ENCODE assay signal across 25 cellular contexts in the genomic region with DNA sequence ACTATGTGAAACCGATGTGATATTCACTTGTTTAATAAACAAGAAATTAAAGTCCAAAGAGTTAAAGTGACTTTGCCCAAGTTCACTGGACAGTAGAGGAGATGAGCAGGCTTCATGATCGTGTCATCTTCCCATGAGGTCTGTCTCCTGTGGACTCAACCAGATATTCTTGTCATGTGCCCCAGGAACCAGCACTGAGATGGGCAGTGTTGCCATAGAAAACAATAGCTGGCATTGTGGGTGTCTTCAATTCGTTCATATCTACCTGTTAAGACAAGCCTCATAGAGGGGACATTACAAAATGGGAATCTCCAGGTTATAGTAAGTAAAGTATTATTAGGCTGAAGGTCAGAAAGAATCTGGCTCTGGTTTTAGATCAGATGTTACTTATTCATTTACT.
DNase-seq lines count a peak whose midpoint lies in the region; ATAC-seq, FAIRE-seq and TF ChIP-seq lines count a peak whose summit lies in the region.
"Had no signal": no experiment of that assay in that cellular context is flagged by ENCODE, and none has a peak within 500 bp of the region (broad histone marks: within the 10 kb centered on the region; RNA-seq: fewer than 3 reads in every experiment).

No MANE protein-coding gene starts in this region.

- no peak for FAIRE-seq in HTR-8/SVneo (lab: Jason Lieb, UNC)
- FAIRE-seq: G401.6 had no signal

- no TSS peak for BruUV-seq in Calu3 (replicated peaks; lab: Mats Ljungman, UMichigan)

- H3K36me3 Mint-ChIP-seq in activated CD8-positive, alpha-beta T cell treated with anti-CD3 and anti-CD28 coated beads for 36 hours (ENCODE audit: low read depth): peaks cover 7% of the 10 kb centered on the region
- peaks cover 12% of the 10 kb centered on the region for H3K36me3 Mint-ChIP-seq in activated CD8-positive, alpha-beta T cell treated with anti-CD3 and anti-CD28 coated beads, Interleukin-2, amount 10 ng/mL, durations not matched to agents 7 days and 5 days (ENCODE audit: low read depth)
- H3K36me3 Mint-ChIP-seq in Calu3 (ENCODE audit: insufficient read depth, unreplicated experiment): no peaks in the 10 kb centered on the region

- H3K4me1 ChIP-seq in DOHH2 (ENCODE audit: control insufficient read depth, low read length) (peaks cover 98% of the 10 kb centered on the region), upper lobe of right lung (no peaks in the 10 kb centered on the region)
- H3K4me1 ChIP-seq: HAP-1, SJSA1 had no signal

- no peaks in the 10 kb centered on the region for H3K27me3 Mint-ChIP-seq in activated CD8-positive, alpha-beta T cell treated with anti-CD3 and anti-CD28 coated beads for 36 hours
- no peaks in the 10 kb centered on the region for H3K27me3 Mint-ChIP-seq in activated CD8-positive, alpha-beta T cell treated with anti-CD3 and anti-CD28 coated beads, Interleukin-2, amount 10 ng/mL, durations not matched to agents 7 days and 5 days (ENCODE audit: low read depth)
- H3K27me3 Mint-ChIP-seq in Calu3 (ENCODE audit: unreplicated experiment): no peaks in the 10 kb centered on the region
- H3K27me3 Mint-ChIP-seq: CD4-positive, alpha-beta T cell had no signal

- DNase-seq in activated CD8-positive, alpha-beta T cell treated with anti-CD3 and anti-CD28 coated beads for 36 hours: no peak
- DNase-seq in activated CD8-positive, alpha-beta T cell treated with anti-CD3 and anti-CD28 coated beads, Interleukin-2, amount 10 ng/mL, durations not matched to agents 7 days and 5 days: no peak
- peak; percentile 1 for DNase-seq in islet precursor cell
- DNase-seq in HTR-8/SVneo (ENCODE audit: insufficient read length, low spot score): no peak
- no peak for DNase-seq in Calu3
- no peak for DNase-seq in upper lobe of right lung
- DNase-seq: CD4-positive, alpha-beta T cell; DMS53; GOT3; HFFc6; KBM-7; MM.1S; NCI-H2029; NCI-H446 treated with DMSO at 0.1 percent for 48 hours; NCI-H526; NCI-H82; NK-92 treated with Interleukin-12 subunit alpha and Interleukin-12 subunit beta, amount 100 ng/mL, for 24 hours; Right ventricle myocardium superior; RPMI8226 had no signal

- H3K4me3 ChIP-seq in DOHH2 (ENCODE audit: low read length) (peak overlapping the region; percentile 35), SU-DHL-6 (ENCODE audit: insufficient read depth, low read length, poor library complexity, severe bottlenecking) (no peak overlapping the region), upper lobe of right lung (no peak overlapping the region)
- H3K4me3 ChIP-seq: BLaER1 treated with 17β-estradiol and CSF1 and Interleukin-3, amounts not matched to agents 10 nM and 100 nM; HAP-1; SJSA1 had no signal

- H3K9ac ChIP-seq in SU-DHL-6 (ENCODE audit: low read length): peak overlapping the region; percentile 53
- H3K9ac ChIP-seq: BLaER1 treated with 17β-estradiol and CSF1 and Interleukin-3, amounts not matched to agents 10 nM and 100 nM had no signal

- H3K27ac Mint-ChIP-seq in activated CD8-positive, alpha-beta T cell treated with anti-CD3 and anti-CD28 coated beads for 36 hours: peak overlapping the region; percentile 37
- no peak overlapping the region for H3K27ac Mint-ChIP-seq in activated CD8-positive, alpha-beta T cell treated with anti-CD3 and anti-CD28 coated beads, Interleukin-2, amount 10 ng/mL, durations not matched to agents 7 days and 5 days
- no peak overlapping the region for H3K27ac Mint-ChIP-seq in Calu3 (ENCODE audit: unreplicated experiment)
- H3K27ac Mint-ChIP-seq: CD4-positive, alpha-beta T cell; HFFc6 had no signal

- H3F3A ChIP-seq in DOHH2 (ENCODE audit: control insufficient read depth, insufficient read depth) (peaks cover 30% of the 10 kb centered on the region), SU-DHL-6 (ENCODE audit: insufficient read depth) (peaks cover 80% of the 10 kb centered on the region)

- H3K27ac ChIP-seq in DOHH2 (ENCODE audit: low read depth, low read length) (peak overlapping the region; percentile 99), SU-DHL-6 (ENCODE audit: low read depth, low read length) (peak overlapping the region; percentile 99), upper lobe of right lung (no peak overlapping the region)
- H3K27ac ChIP-seq: BLaER1 treated with 17β-estradiol and CSF1 and Interleukin-3, amounts not matched to agents 10 nM and 100 nM; SJSA1 had no signal

- no peak for ATAC-seq in activated CD8-positive, alpha-beta T cell treated with anti-CD3 and anti-CD28 coated beads for 36 hours
- ATAC-seq in activated CD8-positive, alpha-beta T cell treated with anti-CD3 and anti-CD28 coated beads, Interleukin-2, amount 10 ng/mL, durations not matched to agents 7 days and 5 days: no peak
- no peak for ATAC-seq in upper lobe of right lung

- peak overlapping the region; percentile 55 for H3K4me2 ChIP-seq in DOHH2 (ENCODE audit: low read length)
- H3K4me2 ChIP-seq in SU-DHL-6 (ENCODE audit: low read depth, low read length, poor library complexity, severe bottlenecking): peak overlapping the region; percentile 54

- H3K9me3 ChIP-seq in DOHH2 (ENCODE audit: control insufficient read depth, insufficient read depth, low read length) (peaks cover 5% of the 10 kb centered on the region; the same call in 1 of the 2 replicates), SU-DHL-6 (ENCODE audit: insufficient read depth, low read length) (peaks cover under 1% of the 10 kb centered on the region; the same call in 1 of the 2 replicates), upper lobe of right lung (no peaks in the 10 kb centered on the region)
- H3K9me3 ChIP-seq: HAP-1, SJSA1 had no signal

- H3K9me3 Mint-ChIP-seq in activated CD8-positive, alpha-beta T cell treated with anti-CD3 and anti-CD28 coated beads for 36 hours: no peaks in the 10 kb centered on the region
- H3K9me3 Mint-ChIP-seq in activated CD8-positive, alpha-beta T cell treated with anti-CD3 and anti-CD28 coated beads, Interleukin-2, amount 10 ng/mL, durations not matched to agents 7 days and 5 days (ENCODE audit: insufficient read depth): peaks cover 9% of the 10 kb centered on the region
- H3K9me3 Mint-ChIP-seq in Calu3 (ENCODE audit: low read depth, unreplicated experiment): peaks cover 3% of the 10 kb centered on the region
- H3K9me3 Mint-ChIP-seq: CD4-positive, alpha-beta T cell; HFFc6 had no signal

- POLR2A ChIA-PET in activated CD8-positive, alpha-beta T cell treated with anti-CD3 and anti-CD28 coated beads for 36 hours (lab: Charles Lee): interaction anchor here (1.2 to 1.3 kb wide), 2 partner anchors 185 to 187 kb away, joined by 3 read pairs; partner anchors contain the start of gene BCL6
- POLR2A ChIA-PET in activated CD8-positive, alpha-beta T cell treated with anti-CD3 and anti-CD28 coated beads, Interleukin-2, amount 10 ng/mL, durations not matched to agents 7 days and 5 days (lab: Charles Lee): interaction anchor here (1.8 kb wide), 1 partner anchor 187 kb away, joined by 3 read pairs; no protein-coding TSS in a partner anchor

- H3K4me1 Mint-ChIP-seq in activated CD8-positive, alpha-beta T cell treated with anti-CD3 and anti-CD28 coated beads for 36 hours (ENCODE audit: low read depth): peaks cover 46% of the 10 kb centered on the region
- peaks cover 43% of the 10 kb centered on the region for H3K4me1 Mint-ChIP-seq in activated CD8-positive, alpha-beta T cell treated with anti-CD3 and anti-CD28 coated beads, Interleukin-2, amount 10 ng/mL, durations not matched to agents 7 days and 5 days (ENCODE audit: low read depth)
- no peaks in the 10 kb centered on the region for H3K4me1 Mint-ChIP-seq in Calu3 (ENCODE audit: low read depth, unreplicated experiment)

- no peak overlapping the region for H3K4me3 Mint-ChIP-seq in activated CD8-positive, alpha-beta T cell treated with anti-CD3 and anti-CD28 coated beads for 36 hours
- H3K4me3 Mint-ChIP-seq in activated CD8-positive, alpha-beta T cell treated with anti-CD3 and anti-CD28 coated beads, Interleukin-2, amount 10 ng/mL, durations not matched to agents 7 days and 5 days: no peak overlapping the region
- H3K4me3 Mint-ChIP-seq in Calu3 (ENCODE audit: low read depth, unreplicated experiment): no peak overlapping the region
- H3K4me3 Mint-ChIP-seq: CD4-positive, alpha-beta T cell; HFFc6 had no signal

- H3K79me2 ChIP-seq in DOHH2 (ENCODE audit: control insufficient read depth, low read length) (peaks cover 40% of the 10 kb centered on the region), SU-DHL-6 (ENCODE audit: insufficient read depth, low read length) (peaks cover 18% of the 10 kb centered on the region; the same call in 1 of the 2 replicates)

- no peak overlapping the region for H2AFZ ChIP-seq in SU-DHL-6 (ENCODE audit: low read depth, low read length, severe bottlenecking)

- H3K9me2 ChIP-seq in DOHH2 (replicated peaks; ENCODE audit: control insufficient read depth, low read length) (no peaks in the 10 kb centered on the region), SU-DHL-6 (replicated peaks; ENCODE audit: insufficient read depth, low read length) (no peaks in the 10 kb centered on the region)

- intact Hi-C loops in activated CD8-positive, alpha-beta T cell treated with anti-CD3 and anti-CD28 coated beads for 36 hours (cut with micrococcal nuclease): no loop called here
- intact Hi-C loops in Calu3 (cut with micrococcal nuclease; ENCODE audit: unreplicated experiment): no loop called here
- intact Hi-C loops in upper lobe of right lung (cut with DNase I): no loop called here

- no peaks in the 10 kb centered on the region for H3K27me3 ChIP-seq in DOHH2 (ENCODE audit: control insufficient read depth, low read length)
- no peaks in the 10 kb centered on the region for H3K27me3 ChIP-seq in SU-DHL-6 (ENCODE audit: low read length)
- no peaks in the 10 kb centered on the region for H3K27me3 ChIP-seq in upper lobe of right lung
- H3K27me3 ChIP-seq: BLaER1 treated with 17β-estradiol and CSF1 and Interleukin-3, amounts not matched to agents 10 nM and 100 nM; SJSA1 had no signal

- H3K36me3 ChIP-seq in DOHH2 (ENCODE audit: control insufficient read depth, low read length): peaks cover 27% of the 10 kb centered on the region
- peaks cover 2% of the 10 kb centered on the region for H3K36me3 ChIP-seq in SU-DHL-6 (ENCODE audit: low read length)
- H3K36me3 ChIP-seq in upper lobe of right lung: no peaks in the 10 kb centered on the region
- H3K36me3 ChIP-seq: BLaER1 treated with 17β-estradiol and CSF1 and Interleukin-3, amounts not matched to agents 10 nM and 100 nM; HAP-1; SJSA1 had no signal

- no peaks in the 10 kb centered on the region for H4K20me1 ChIP-seq in DOHH2 (ENCODE audit: control insufficient read depth, insufficient read depth, low read depth, low read length)
- H4K20me1 ChIP-seq in SU-DHL-6 (ENCODE audit: low read depth, low read length): no peaks in the 10 kb centered on the region
- H4K20me1 ChIP-seq: BLaER1 treated with 17β-estradiol and CSF1 and Interleukin-3, amounts not matched to agents 10 nM and 100 nM had no signal

- CTCF ChIA-PET in activated CD8-positive, alpha-beta T cell treated with anti-CD3 and anti-CD28 coated beads for 36 hours (lab: Charles Lee): interaction anchor here (0.5 to 6.0 kb wide), 3 partner anchors 80 to 190 kb away, joined by 3 to 32 read pairs (median 5); partner anchors contain the start of gene BCL6
- CTCF ChIA-PET in activated CD8-positive, alpha-beta T cell treated with anti-CD3 and anti-CD28 coated beads, Interleukin-2, amount 10 ng/mL, durations not matched to agents 7 days and 5 days (lab: Charles Lee): interaction anchor here (1.0 to 2.4 kb wide), 4 partner anchors 29 to 189 kb away, joined by 3 to 11 read pairs (median 4); no protein-coding TSS in a partner anchor
- CTCF ChIA-PET in Calu3 (lab: Charles Lee): interaction anchor here (1.1 kb wide), 1 partner anchor 12 kb away, joined by 3 read pairs; no protein-coding TSS in a partner anchor

- TF ChIP-seq CTCF in activated CD8-positive, alpha-beta T cell treated with anti-CD3 and anti-CD28 coated beads for 36 hours (IDR thresholded peaks at IDR 0.05): no peak
- TF ChIP-seq CTCF in DOHH2 (IDR thresholded peaks at IDR 0.05; ENCODE audit: low read depth, low read length, poor library complexity, severe bottlenecking) (no peak), SU-DHL-6 (IDR thresholded peaks at IDR 0.05; ENCODE audit: insufficient read depth, low read length, poor library complexity, severe bottlenecking) (no peak), Calu3 (IDR thresholded peaks at IDR 0.05; ENCODE audit: unreplicated experiment) (no peak), upper lobe of right lung (IDR thresholded peaks at IDR 0.05) (no peak)
